13 cellular contexts compared by ENCODE assay signal in genomic region chr21:32334980-32335471, GRCh38. TPM values are rescaled to one million over a fixed set of nuclear protein-coding genes. Genes with fewer than 3 reads are reported as not detected.
DNase-seq lines count a peak whose midpoint lies in the region; ATAC-seq and TF ChIP-seq lines count a peak whose summit lies in the region.
"Had no signal": no experiment of that assay in that cellular context is flagged by ENCODE, and none has a peak within 500 bp of the region (broad histone marks: within the 10 kb centered on the region; RNA-seq: fewer than 3 reads in every experiment).

No MANE protein-coding gene starts in this region.

- H3K36me3 ChIP-seq in testis (ENCODE audit: low read depth, missing control alignments): no peaks in the 10 kb centered on the region
- H3K36me3 ChIP-seq in vagina: peaks cover under 1 to 56% of the 10 kb centered on the region in 2 donors

- H3K4me3 ChIP-seq in testis (no peak overlapping the region), vagina (no peak overlapping the region)

- H3K9me3 ChIP-seq in testis (no peaks in the 10 kb centered on the region), vagina (no peaks in the 10 kb centered on the region)

- no peaks in the 10 kb centered on the region for H3K27me3 ChIP-seq in testis
- no peaks in the 10 kb centered on the region for H3K27me3 ChIP-seq in vagina

- TF ChIP-seq CTCF in testis (IDR thresholded peaks at IDR 0.05) (no peak), vagina (IDR thresholded peaks at IDR 0.05) (no peak)

- DNase-seq in activated effector memory CD4-positive, alpha-beta T cell treated with anti-CD3 and anti-CD28 coated beads, Interleukin-2, amount 50 U/mL, for 16 hours: peak; percentile 51
- no peak for DNase-seq in activated effector memory CD4-positive, alpha-beta T cell treated with Interleukin-2 at 50 U/mL for 16 hours
- peak; percentile 55 for DNase-seq in brain pericyte (ENCODE audit: low read depth, low spot score)
- DNase-seq in left lobe of liver (ENCODE audit: low spot score): peak; percentile 23
- no peak for DNase-seq in testis
- DNase-seq in glomerular visceral epithelial cell (ENCODE audit: extremely low spot score): no peak
- DNase-seq in NCI-H226: no peak
- no peak for DNase-seq in vagina (ENCODE audit: extremely low spot score in 2 of 2)
- DNase-seq: activated CD8-positive, alpha-beta T cell treated with anti-CD3 and anti-CD28 coated beads, Interleukin-2, amount 10 ng/mL, durations not matched to agents 7 days and 5 days; activated naive CD8-positive, alpha-beta T cell treated with anti-CD3 and anti-CD28 coated beads for 36 hours; DND-41; stimulated activated naive CD4-positive, alpha-beta T cell; T-helper 2 cell had no signal

- TF ChIP-seq POLR2A in testis (IDR thresholded peaks at IDR 0.05): no peak
- TF ChIP-seq POLR2A in vagina (IDR thresholded peaks at IDR 0.05): no peak

- peak overlapping the region; percentile 42 to 52 for H3K27ac ChIP-seq in testis
- H3K27ac ChIP-seq in vagina: no peak overlapping the region

- intact Hi-C loops in testis (cut with DNase I; ENCODE audit: low total_unique reads) (no loop called here), vagina (cut with DNase I) (no loop called here)

- H3K4me1 ChIP-seq in testis (peaks cover 14% of the 10 kb centered on the region), vagina (no peaks in the 10 kb centered on the region)

- WGBS in testis, 2 donors: 84 to 86% methylated on average over 11 of the region's 11 CpGs

- no peak for ATAC-seq in left lobe of liver
- ATAC-seq: activated CD8-positive, alpha-beta T cell treated with anti-CD3 and anti-CD28 coated beads, Interleukin-2, amount 10 ng/mL, durations not matched to agents 7 days and 5 days had no signal

RNA-seq across cellular contexts. Expression of gene MRAP, which starts 36.4 kb away (rescaled TPM):
- total RNA-seq in left lobe of liver: 3.4 TPM
- total RNA-seq in testis: 1 to 10 TPM; 1.4 to 2.2 TPM
- 4.0 TPM for polyA plus RNA-seq in testis (ENCODE audit: insufficient read depth, low read depth, low replicate concordance)
- total RNA-seq in vagina: 3.9 TPM
- total RNA-seq: activated CD8-positive, alpha-beta T cell treated with anti-CD3 and anti-CD28 coated beads, Interleukin-2, amount 10 ng/mL, durations not matched to agents 7 days and 5 days; activated naive CD8-positive, alpha-beta T cell treated with anti-CD3 and anti-CD28 coated beads for 36 hours had no signal

RNA-seq across cellular contexts. Expression of gene MIS18A, which starts 56.2 kb away (rescaled TPM):
- total RNA-seq in left lobe of liver: 2.4 TPM
- total RNA-seq in testis: 10 to 100 TPM; 27.8 to 32.6 TPM
- 34.4 TPM for polyA plus RNA-seq in testis (ENCODE audit: insufficient read depth, low read depth, low replicate concordance)
- 3.4 TPM for total RNA-seq in vagina

RNA-seq across cellular contexts. Expression of gene URB1, which starts 57.8 kb away (rescaled TPM):
- 9.2 TPM for total RNA-seq in left lobe of liver
- 10 to 100 TPM; 38.8 to 41.4 TPM for total RNA-seq in testis
- polyA plus RNA-seq in testis (ENCODE audit: insufficient read depth, low read depth, low replicate concordance): 16.6 TPM
- 23.8 TPM for total RNA-seq in vagina

Comparison
In these comparisons a context has a peak if more than half of its experiments do, and no peak if none do; other contexts are left out.
1. DNase-seq: peak in activated effector memory CD4-positive, alpha-beta T cell treated with anti-CD3 and anti-CD28 coated beads, Interleukin-2, amount 50 U/mL, for 16 hours (single experiment), brain pericyte (single experiment) and left lobe of liver (single experiment); none in activated effector memory CD4-positive, alpha-beta T cell treated with Interleukin-2 at 50 U/mL for 16 hours (single experiment), testis (single experiment), glomerular visceral epithelial cell (single experiment), NCI-H226 (single experiment) and vagina (0 of 2).